In genomic region chr1:6496890-6497214, GRCh38 we compare ENCODE assay signal across 9 cellular contexts. TPM values are rescaled to one million over a fixed set of nuclear protein-coding genes. Genes with fewer than 3 reads are reported as not detected.
DNase-seq lines count a peak whose midpoint lies in the region; ATAC-seq and TF ChIP-seq lines count a peak whose summit lies in the region.
"Had no signal": no experiment of that assay in that cellular context is flagged by ENCODE, and none has a peak within 500 bp of the region (broad histone marks: within the 10 kb centered on the region; RNA-seq: fewer than 3 reads in every experiment).

No MANE protein-coding gene starts in this region.

- H4K20me1 ChIP-seq in GM23338 (replicated peaks; ENCODE audit: insufficient read depth) = no peaks in the 10 kb centered on the region

- H3K4me1 Mint-ChIP-seq in GM23338 = peaks cover 25% of the 10 kb centered on the region

- peaks cover 5% of the 10 kb centered on the region; the same call in 1 of the 2 replicates for H3F3A ChIP-seq in GM23338 (replicated peaks; ENCODE audit: low read depth)

- peak overlapping the region; percentile 99 for H3K4me2 ChIP-seq in GM23338

- H3K4me1 ChIP-seq in GM23338 (ENCODE audit: insufficient read depth) = peaks cover 23% of the 10 kb centered on the region

- peak overlapping the region; percentile 85 for H3K4me3 ChIP-seq in GM23338
- H3K4me3 ChIP-seq in WERI-Rb-1 (ENCODE audit: low read depth, low read length) = peak overlapping the region; percentile 44
- peak overlapping the region; percentile 58 to 63 for H3K4me3 ChIP-seq in foreskin fibroblast (ENCODE audit: low read depth in 1 of 2, low read length in 2 of 2)
- peak overlapping the region; percentile 55 for H3K4me3 ChIP-seq in retinal pigment epithelial cell (ENCODE audit: low read length)

- H3K27ac Mint-ChIP-seq in GM23338 = no peak overlapping the region

- H3K4me3 Mint-ChIP-seq in GM23338 = peak overlapping the region; percentile 72

- H3K27me3 Mint-ChIP-seq in GM23338 (ENCODE audit: insufficient read depth, low read depth, poor library complexity) = peaks cover 38% of the 10 kb centered on the region

- H3K27ac ChIP-seq in GM23338 (ENCODE audit: low read depth) = no peak overlapping the region
- H3K27ac ChIP-seq in WERI-Rb-1 = no peak overlapping the region

- no peaks in the 10 kb centered on the region for H3K9me2 ChIP-seq in GM23338 (ENCODE audit: insufficient read depth)

- TF ChIP-seq CTCF in GM23338 (conservative IDR thresholded peaks at IDR 0.05; ENCODE audit: low read depth in 2 of 2) (no peak), WERI-Rb-1 (IDR thresholded peaks at IDR 0.05; ENCODE audit: low read depth, low read length) (no peak), foreskin fibroblast (IDR thresholded peaks at IDR 0.05; ENCODE audit: low read depth, low read length) (no peak), retinal pigment epithelial cell (conservative IDR thresholded peaks at IDR 0.05; ENCODE audit: low read depth, low read length) (no peak)

- no peaks in the 10 kb centered on the region for H3K36me3 Mint-ChIP-seq in GM23338 (ENCODE audit: low read depth)

- DNase-seq in GM23338 (ENCODE audit: low spot score) (no peak), WERI-Rb-1 (no peak), foreskin fibroblast (no peak), retinal pigment epithelial cell (ENCODE audit: low read depth) (no peak), SKM-1 treated with dmso at 0.1 percent for 144 hours (lab: John Stamatoyannopoulos, UW; ENCODE audit: unreplicated experiment) (no peak), NCI-H2029 (lab: John Stamatoyannopoulos, UW) (no peak), HuH-7 (ENCODE audit: low spot score) (no peak)
- no peak for DNase-seq in activated CD8-positive, alpha-beta memory T cell treated with anti-CD3 and anti-CD28 coated beads for 24 hours
- DNase-seq: SIG-M5 had no signal

- no peaks in the 10 kb centered on the region for H3K9me3 ChIP-seq in WERI-Rb-1 (ENCODE audit: severe bottlenecking)

- H3K79me2 ChIP-seq in GM23338 (replicated peaks; ENCODE audit: insufficient read depth) = no peaks in the 10 kb centered on the region

- H3K27me3 ChIP-seq in GM23338 (ENCODE audit: insufficient read depth) (peaks cover 30% of the 10 kb centered on the region), WERI-Rb-1 (ENCODE audit: insufficient read depth, low read depth, severe bottlenecking) (no peaks in the 10 kb centered on the region)

- H3K36me3 ChIP-seq in GM23338 (ENCODE audit: insufficient read depth) (no peaks in the 10 kb centered on the region), WERI-Rb-1 (no peaks in the 10 kb centered on the region)

- H2AFZ ChIP-seq in GM23338 = peak overlapping the region; percentile 69; the same call in 1 of the 2 replicates

- no peaks in the 10 kb centered on the region for H3K9me3 Mint-ChIP-seq in GM23338

- no peak; the same call in 2 of the 3 replicates for ATAC-seq in GM23338

TF ChIP-seq in GM23338, 12 proteins besides CTCF, POLR2A, EP300 and RAD21:
- TF ChIP-seq JUNB (IDR thresholded peaks at IDR 0.05; ENCODE audit: unreplicated experiment) (no peak), ZNF331 (CRISPR knock-in tag; IDR thresholded peaks at IDR 0.05; ENCODE audit: low read depth) (no peak), ETS1 (IDR thresholded peaks at IDR 0.05) (no peak), EZH2 (IDR thresholded peaks at IDR 0.05; ENCODE audit: low read depth, unreplicated experiment) (peak; percentile 24)

RNA-seq across cellular contexts. Expression of gene PLEKHG5, which starts 5.4 kb away (rescaled TPM):
- 25.8 and 26.4 TPM in 2 replicates for total RNA-seq in GM23338 (2014; rRNA removed; shearing (Covaris generic))
- 9.0 and 10.2 TPM in 2 replicates for polyA plus RNA-seq in GM23338 (2016; fragmentation: Nextera tagmentation; extraction: Ambion mirVana)

RNA-seq across cellular contexts. Expression of gene TNFRSF25, which starts 30.9 kb away (rescaled TPM):
- total RNA-seq in GM23338 (2014; rRNA removed; shearing (Covaris generic)) = 25.3 and 26.3 TPM in 2 replicates
- 13.6 and 15.2 TPM in 2 replicates for polyA plus RNA-seq in GM23338 (2016; fragmentation: Nextera tagmentation; extraction: Ambion mirVana)

RNA-seq across cellular contexts. Expression of gene NOL9, which starts 57.5 kb away (rescaled TPM):
- 44.6 and 48.5 TPM in 2 replicates for total RNA-seq in GM23338 (2014; rRNA removed; shearing (Covaris generic))
- polyA plus RNA-seq in GM23338 (2016; fragmentation: Nextera tagmentation; extraction: Ambion mirVana) = 11.4 and 13.2 TPM in 2 replicates

RNA-seq across cellular contexts. Expression of gene TAS1R1, which starts 58.3 kb away (rescaled TPM):
- total RNA-seq in GM23338 (2014; rRNA removed; shearing (Covaris generic)) = not detected in 2 replicates
- polyA plus RNA-seq in GM23338 (2016; fragmentation: Nextera tagmentation; extraction: Ambion mirVana) = 0.19 TPM in 1 of 2 replicates, not detected in the other
